Comparison of ENCODE assay signal across 17 cellular contexts in the genomic region with DNA sequence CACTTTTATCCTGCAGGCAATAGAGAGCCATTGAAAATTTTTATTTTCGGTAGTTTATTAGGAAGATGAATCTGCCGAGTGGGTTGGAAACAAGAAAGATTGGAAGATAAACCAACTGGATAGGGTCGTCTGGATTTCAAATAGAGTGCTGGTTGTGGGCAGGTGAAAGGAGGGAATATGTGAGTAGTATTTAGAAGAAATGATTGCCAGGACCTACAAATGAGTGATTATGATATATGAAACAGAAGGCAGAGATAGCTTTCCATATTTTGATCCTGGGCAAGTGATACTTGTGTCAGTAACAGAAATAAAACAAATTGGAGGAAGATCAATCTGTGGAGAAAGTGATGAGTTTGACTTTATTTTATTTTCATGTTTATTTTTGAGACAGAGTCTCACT. TPM values are rescaled to one million over a fixed set of nuclear protein-coding genes. Genes with fewer than 3 reads are reported as not detected.
DNase-seq lines count a peak whose midpoint lies in the region; FAIRE-seq and TF ChIP-seq lines count a peak whose summit lies in the region.
"Had no signal": no experiment of that assay in that cellular context is flagged by ENCODE, and none has a peak within 500 bp of the region (broad histone marks: within the 10 kb centered on the region; RNA-seq: fewer than 3 reads in every experiment).

No MANE protein-coding gene starts in this region.

- TF ChIP-seq CTCF in astrocyte (IDR thresholded peaks at IDR 0.05; ENCODE audit: insufficient read depth, low read depth, low read length) (no peak), neural progenitor cell (IDR thresholded peaks at IDR 0.05) (no peak), brain microvascular endothelial cell (IDR thresholded peaks at IDR 0.05; ENCODE audit: low read depth, low read length, missing control alignments) (no peak)

- in situ Hi-C loops in brain microvascular endothelial cell (cut with HindIII; ENCODE audit: low pct_ligation_motif_present, low sequenced_read_pairs) = no loop called here

- H3K4me1 Mint-ChIP-seq in T-helper 2 cell treated with Interferon-gamma antibody and Interleukin-4, amounts not matched to agents 5 μg/mL and 100 μg/mL, for 36 hours (ENCODE audit: low read depth) = peaks cover 31% of the 10 kb centered on the region
- peaks cover 16% of the 10 kb centered on the region for H3K4me1 Mint-ChIP-seq in astrocyte (ENCODE audit: low read depth, unreplicated experiment)
- peaks cover 18% of the 10 kb centered on the region for H3K4me1 Mint-ChIP-seq in neural progenitor cell
- peaks cover 45% of the 10 kb centered on the region for H3K4me1 Mint-ChIP-seq in activated naive CD4-positive, alpha-beta T cell treated with anti-CD3 and anti-CD28 coated beads, Interleukin-2, amount 10 ng/mL, durations not matched to agents 7 days and 5 days

- DNase-seq in T-helper 2 cell treated with Interferon-gamma antibody and Interleukin-4, amounts not matched to agents 5 μg/mL and 100 μg/mL, for 36 hours (ENCODE audit: low spot score) = no peak
- DNase-seq in T-helper 2 cell = no peak
- no peak for DNase-seq in astrocyte (ENCODE audit: low read depth)
- DNase-seq in neural progenitor cell (ENCODE audit: low spot score) = no peak
- no peak for DNase-seq in brain microvascular endothelial cell
- no peak for DNase-seq in activated naive CD4-positive, alpha-beta T cell treated with anti-CD3 and anti-CD28 coated beads, Interleukin-2, amount 10 ng/mL, durations not matched to agents 7 days and 5 days
- DNase-seq in NCI-H2029 (lab: John Stamatoyannopoulos, UW) = no peak
- DNase-seq: activated CD8-positive, alpha-beta memory T cell treated with anti-CD3 and anti-CD28 coated beads, Interleukin-2, amount 50 U/mL, for 48 hours; colonic mucosa; erythroblast; heart left ventricle; NCI-H2171 treated with DMSO at 0.1 percent for 48 hours; stimulated activated CD4-positive, alpha-beta T cell treated with anti-CD3 and anti-CD28 coated beads, Interleukin-4, amount 100 ng/mL, for 1 hour; uterus had no signal

- no peaks in the 10 kb centered on the region for H3K9me3 Mint-ChIP-seq in T-helper 2 cell treated with Interferon-gamma antibody and Interleukin-4, amounts not matched to agents 5 μg/mL and 100 μg/mL, for 36 hours
- no peaks in the 10 kb centered on the region for H3K9me3 Mint-ChIP-seq in astrocyte (ENCODE audit: unreplicated experiment)
- peaks cover 3% of the 10 kb centered on the region for H3K9me3 Mint-ChIP-seq in neural progenitor cell
- no peaks in the 10 kb centered on the region for H3K9me3 Mint-ChIP-seq in activated naive CD4-positive, alpha-beta T cell treated with anti-CD3 and anti-CD28 coated beads, Interleukin-2, amount 10 ng/mL, durations not matched to agents 7 days and 5 days
- H3K9me3 Mint-ChIP-seq: stimulated activated memory B cell treated with anti-CD40 and anti-IgM and Interleukin-4, amounts not matched to agents 10 μg/mL and 1 μg/mL and 100 μg/mL, for 72 hours had no signal

- H3K4me2 ChIP-seq in astrocyte (ENCODE audit: low read length) = peak overlapping the region; percentile 4
- H3K4me2 ChIP-seq in neural progenitor cell = peak overlapping the region; percentile 94

- H3K9ac ChIP-seq in HUES6 (ENCODE audit: low read length) (no peak overlapping the region), astrocyte (ENCODE audit: low read length) (no peak overlapping the region), neural progenitor cell (no peak overlapping the region)

- H3F3A ChIP-seq in neural progenitor cell (ENCODE audit: low read depth) = no peaks in the 10 kb centered on the region

- H3K4me3 Mint-ChIP-seq in T-helper 2 cell treated with Interferon-gamma antibody and Interleukin-4, amounts not matched to agents 5 μg/mL and 100 μg/mL, for 36 hours = peak overlapping the region; percentile 89
- peak overlapping the region; percentile 94 for H3K4me3 Mint-ChIP-seq in astrocyte (ENCODE audit: unreplicated experiment)
- H3K4me3 Mint-ChIP-seq in neural progenitor cell = peak overlapping the region; percentile 3
- no peak overlapping the region for H3K4me3 Mint-ChIP-seq in activated naive CD4-positive, alpha-beta T cell treated with anti-CD3 and anti-CD28 coated beads, Interleukin-2, amount 10 ng/mL, durations not matched to agents 7 days and 5 days
- H3K4me3 Mint-ChIP-seq: stimulated activated memory B cell treated with anti-CD40 and anti-IgM and Interleukin-4, amounts not matched to agents 10 μg/mL and 1 μg/mL and 100 μg/mL, for 72 hours had no signal

- H3K27ac ChIP-seq in HUES6 (ENCODE audit: low read depth, low read length) = no peak overlapping the region
- H3K27ac ChIP-seq in astrocyte (ENCODE audit: low read depth, low read length) = no peak overlapping the region
- H3K27ac ChIP-seq in neural progenitor cell = no peak overlapping the region
- no peak overlapping the region for H3K27ac ChIP-seq in brain microvascular endothelial cell
- H3K27ac ChIP-seq: colonic mucosa, SJSA1 had no signal

- H4K20me1 ChIP-seq in astrocyte (ENCODE audit: insufficient read depth, low read length) = peaks cover 40% of the 10 kb centered on the region
- peaks cover 17% of the 10 kb centered on the region for H4K20me1 ChIP-seq in neural progenitor cell (ENCODE audit: low read depth)

- no peaks in the 10 kb centered on the region for H3K9me3 ChIP-seq in HUES6 (ENCODE audit: control insufficient read depth, insufficient read depth, low read depth, low read length)
- no peaks in the 10 kb centered on the region for H3K9me3 ChIP-seq in astrocyte (ENCODE audit: insufficient read depth, low read depth, low read length)
- no peaks in the 10 kb centered on the region for H3K9me3 ChIP-seq in neural progenitor cell (ENCODE audit: low read depth)
- H3K9me3 ChIP-seq: colonic mucosa, heart left ventricle, uterus had no signal

- H3K27ac Mint-ChIP-seq in T-helper 2 cell treated with Interferon-gamma antibody and Interleukin-4, amounts not matched to agents 5 μg/mL and 100 μg/mL, for 36 hours = no peak overlapping the region
- H3K27ac Mint-ChIP-seq in astrocyte (ENCODE audit: unreplicated experiment) (peak overlapping the region; percentile 3), neural progenitor cell (no peak overlapping the region)
- no peak overlapping the region for H3K27ac Mint-ChIP-seq in activated naive CD4-positive, alpha-beta T cell treated with anti-CD3 and anti-CD28 coated beads, Interleukin-2, amount 10 ng/mL, durations not matched to agents 7 days and 5 days
- H3K27ac Mint-ChIP-seq: stimulated activated memory B cell treated with anti-CD40 and anti-IgM and Interleukin-4, amounts not matched to agents 10 μg/mL and 1 μg/mL and 100 μg/mL, for 72 hours had no signal

- H3K27me3 Mint-ChIP-seq in T-helper 2 cell treated with Interferon-gamma antibody and Interleukin-4, amounts not matched to agents 5 μg/mL and 100 μg/mL, for 36 hours (ENCODE audit: low read depth) = no peaks in the 10 kb centered on the region
- no peaks in the 10 kb centered on the region for H3K27me3 Mint-ChIP-seq in astrocyte (ENCODE audit: low read depth, unreplicated experiment)
- H3K27me3 Mint-ChIP-seq in neural progenitor cell (ENCODE audit: insufficient read depth, low read depth) = no peaks in the 10 kb centered on the region
- H3K27me3 Mint-ChIP-seq in activated naive CD4-positive, alpha-beta T cell treated with anti-CD3 and anti-CD28 coated beads, Interleukin-2, amount 10 ng/mL, durations not matched to agents 7 days and 5 days = no peaks in the 10 kb centered on the region
- H3K27me3 Mint-ChIP-seq: stimulated activated memory B cell treated with anti-CD40 and anti-IgM and Interleukin-4, amounts not matched to agents 10 μg/mL and 1 μg/mL and 100 μg/mL, for 72 hours had no signal

- peaks cover 20% of the 10 kb centered on the region for H3K4me1 ChIP-seq in HUES6 (ENCODE audit: control insufficient read depth, insufficient read depth, low read length)
- peaks cover 8% of the 10 kb centered on the region for H3K4me1 ChIP-seq in astrocyte (ENCODE audit: insufficient read depth, low read length)
- H3K4me1 ChIP-seq in neural progenitor cell = peaks cover 10% of the 10 kb centered on the region

- H3K27me3 ChIP-seq in HUES6 (ENCODE audit: control insufficient read depth, insufficient read depth, low read length) (no peaks in the 10 kb centered on the region), astrocyte (ENCODE audit: insufficient read depth, low read length) (no peaks in the 10 kb centered on the region), neural progenitor cell (no peaks in the 10 kb centered on the region), brain microvascular endothelial cell (replicated peaks) (no peaks in the 10 kb centered on the region)
- H3K27me3 ChIP-seq: colonic mucosa, heart left ventricle, SJSA1, uterus had no signal

- H3K36me3 Mint-ChIP-seq in T-helper 2 cell treated with Interferon-gamma antibody and Interleukin-4, amounts not matched to agents 5 μg/mL and 100 μg/mL, for 36 hours (ENCODE audit: low read depth) = peaks cover 33% of the 10 kb centered on the region
- peaks cover 3% of the 10 kb centered on the region for H3K36me3 Mint-ChIP-seq in astrocyte (ENCODE audit: low read depth, unreplicated experiment)
- H3K36me3 Mint-ChIP-seq in neural progenitor cell = peaks cover 24% of the 10 kb centered on the region
- peaks cover 33% of the 10 kb centered on the region for H3K36me3 Mint-ChIP-seq in activated naive CD4-positive, alpha-beta T cell treated with anti-CD3 and anti-CD28 coated beads, Interleukin-2, amount 10 ng/mL, durations not matched to agents 7 days and 5 days

- CTCF ChIA-PET in activated naive CD4-positive, alpha-beta T cell treated with anti-CD3 and anti-CD28 coated beads, Interleukin-2, amount 10 ng/mL, durations not matched to agents 7 days and 5 days (lab: Charles Lee) = no interaction called here

- H3K36me3 ChIP-seq in HUES6 (ENCODE audit: control insufficient read depth, insufficient read depth, low read length) = peaks cover 16% of the 10 kb centered on the region
- H3K36me3 ChIP-seq in astrocyte (ENCODE audit: insufficient read depth, low read length) = no peaks in the 10 kb centered on the region
- no peaks in the 10 kb centered on the region for H3K36me3 ChIP-seq in neural progenitor cell
- no peaks in the 10 kb centered on the region for H3K36me3 ChIP-seq in brain microvascular endothelial cell (replicated peaks)
- H3K36me3 ChIP-seq: colonic mucosa, uterus had no signal

- H3K79me2 ChIP-seq in astrocyte (ENCODE audit: insufficient read depth, low read length) = peaks cover 65% of the 10 kb centered on the region
- H3K79me2 ChIP-seq in neural progenitor cell (ENCODE audit: low read depth) = peaks cover 72% of the 10 kb centered on the region

- no peak for FAIRE-seq in astrocyte (lab: Jason Lieb, UNC)

- H2AFZ ChIP-seq in astrocyte (ENCODE audit: low read depth, low read length) (no peak overlapping the region), neural progenitor cell (replicated peaks) (no peak overlapping the region)

- H3K4me3 ChIP-seq in HUES6 (ENCODE audit: low read depth, low read length) = peak overlapping the region; percentile 91
- H3K4me3 ChIP-seq in astrocyte (ENCODE audit: insufficient read depth, low read depth, low read length) = no peak overlapping the region
- peak overlapping the region; percentile 78 for H3K4me3 ChIP-seq in neural progenitor cell
- H3K4me3 ChIP-seq in brain microvascular endothelial cell (ENCODE audit: low read depth, low read length) = no peak overlapping the region
- H3K4me3 ChIP-seq: colonic mucosa, SJSA1, uterus had no signal

RNA-seq across cellular contexts. Expression of a gene that starts 2.5 kb away (rescaled TPM):
- total RNA-seq in astrocyte (65.8 and 68.0 TPM in 2 replicates), neural progenitor cell (ENCODE audit: low replicate concordance) (56.5 and 91.8 TPM in 2 replicates)

RNA-seq across cellular contexts. Expression of a gene that starts 29.2 kb away (rescaled TPM):
- 30.6 and 36.2 TPM in 2 replicates for total RNA-seq in astrocyte
- 48.7 and 101 TPM in 2 replicates for total RNA-seq in neural progenitor cell (ENCODE audit: low replicate concordance)

Comparison
In these comparisons a context has a peak if more than half of its experiments do, and no peak if none do; other contexts are left out.
1. H3K4me3 ChIP-seq: peak in HUES6 (single experiment) and neural progenitor cell (single experiment); none in astrocyte (single experiment) and brain microvascular endothelial cell (single experiment).